ENCODE assay signal across 9 cellular contexts in the genomic region with DNA sequence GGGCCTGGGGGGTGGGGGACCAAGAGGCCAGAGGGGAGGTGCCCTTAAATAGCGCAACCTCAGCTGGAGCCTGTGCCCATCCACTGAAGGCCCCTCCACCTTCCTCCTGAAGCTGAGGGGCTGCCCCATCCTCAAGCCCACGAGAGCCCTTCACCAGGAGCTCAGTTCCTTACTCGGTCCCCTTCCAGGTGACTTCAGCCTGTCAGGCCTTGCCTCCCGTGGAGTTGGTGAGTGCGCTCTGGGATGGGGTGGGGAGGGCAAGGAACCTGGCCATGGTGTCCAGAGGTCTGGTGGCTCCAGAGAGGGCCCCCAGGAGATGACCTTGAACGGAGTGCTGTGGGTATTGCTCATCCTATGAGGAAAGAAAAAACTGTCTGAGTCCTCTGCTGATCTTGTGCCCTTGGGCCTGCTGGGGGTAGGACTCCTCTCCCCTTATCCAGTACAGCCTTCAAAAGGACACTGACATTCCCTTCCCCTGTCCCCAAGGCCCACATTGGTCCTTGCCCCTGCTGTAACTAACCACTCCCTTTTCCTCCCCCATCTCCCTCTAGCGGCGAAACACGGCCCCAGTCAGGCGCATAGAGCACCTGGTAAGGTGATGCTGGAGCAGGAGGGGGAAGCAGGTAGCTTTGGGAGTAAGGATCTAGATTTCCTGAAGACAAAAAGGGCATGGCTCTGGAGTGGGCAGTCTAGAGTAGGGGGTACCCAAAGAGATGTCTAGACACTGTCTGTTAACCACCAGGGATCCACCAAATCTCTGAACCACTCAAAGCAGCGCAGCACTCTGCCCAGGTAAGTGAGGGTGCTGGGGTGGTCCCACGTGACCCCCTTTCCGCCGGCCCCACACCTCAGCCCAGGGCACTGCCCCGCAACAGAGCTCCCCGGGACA. TPM values are rescaled to one million over a fixed set of nuclear protein-coding genes. Genes with fewer than 3 reads are reported as not detected.
DNase-seq lines count a peak whose midpoint lies in the region; ATAC-seq and TF ChIP-seq lines count a peak whose summit lies in the region.
"Had no signal": no experiment of that assay in that cellular context is flagged by ENCODE, and none has a peak within 500 bp of the region (broad histone marks: within the 10 kb centered on the region; RNA-seq: fewer than 3 reads in every experiment).

No MANE protein-coding gene starts in this region.

- CTCF ChIA-PET in CD4-positive, alpha-beta memory T cell (lab: Charles Lee; ENCODE audit: partially characterized antibody) = interaction anchor here (0.6 to 5.5 kb wide), 12 partner anchors 9 to 456 kb away, joined by 3 to 58 read pairs (median 4); partner anchors contain the start of genes SOAT2 and SPRYD3
- CTCF ChIA-PET in T-cell (lab: Charles Lee) = interaction anchor here (0.6 to 2.8 kb wide), 6 partner anchors 9 to 232 kb away, joined by 3 to 13 read pairs (median 4); partner anchors contain the start of gene EIF4B (in 1 of the 2)

- intact Hi-C loops in CD4-positive, alpha-beta memory T cell (cut with micrococcal nuclease) = loop anchor here (1.0 to 5.0 kb wide), 3 partner anchors 44 to 241 kb away; partner anchors contain the start of genes CSAD, IGFBP6, PFDN5 and ZNF740
- intact Hi-C loops in sciatic nerve (cut with DNase I) = no loop called here

- WGBS in iPS DF 6.9 (ENCODE audit: insufficient coverage, insufficient read length) = no CpG with 5 or more reads among the region's 16 CpGs

- H3K27ac ChIP-seq in CD4-positive, alpha-beta memory T cell (ENCODE audit: low read depth, low read length) = peak overlapping the region; percentile 62
- H3K27ac ChIP-seq in HUES6 (ENCODE audit: low read depth, low read length) (no peak overlapping the region; the same call in 1 of the 2 replicates), iPS DF 6.9 (ENCODE audit: low read length) (no peak overlapping the region)

- TF ChIP-seq CTCF in astrocyte of the spinal cord (IDR thresholded peaks at IDR 0.05; ENCODE audit: low read depth, low read length) = peak; percentile 76

- ATAC-seq in T-cell (replicated peaks in 1 of 4) = peak; percentile 24 to 48 (median 34)
- no peak for ATAC-seq in sciatic nerve
- no peak for ATAC-seq in HG03159 (IDR thresholded peaks at IDR 0.05; ENCODE audit: unreplicated experiment)

- peak overlapping the region; percentile 88 to 95 (median 92) for H3K4me3 Mint-ChIP-seq in CD4-positive, alpha-beta memory T cell
- peak overlapping the region; percentile 92 to 98 (median 92) for H3K4me3 Mint-ChIP-seq in T-cell

- no peaks in the 10 kb centered on the region for H3K27me3 ChIP-seq in CD4-positive, alpha-beta memory T cell (ENCODE audit: insufficient read depth, low read length)
- H3K27me3 ChIP-seq in HUES6 (ENCODE audit: control insufficient read depth, insufficient read depth, low read length) (peaks cover 8% of the 10 kb centered on the region; the same call in 1 of the 2 replicates), iPS DF 6.9 (ENCODE audit: control insufficient read depth, insufficient read depth, low read length) (no peaks in the 10 kb centered on the region)

- H3K27me3 Mint-ChIP-seq in CD4-positive, alpha-beta memory T cell = no peaks in the 10 kb centered on the region
- peaks cover 0 to 2% of the 10 kb centered on the region in 2 donors for H3K27me3 Mint-ChIP-seq in T-cell

- DNase-seq in CD4-positive, alpha-beta memory T cell = peak; percentile 52 to 81 (median 56)
- peak; percentile 24 to 72 (median 52) for DNase-seq in T-cell
- no peak for DNase-seq in astrocyte of the spinal cord (ENCODE audit: low read depth, low spot score)
- no peak for DNase-seq in iPS DF 6.9 (ENCODE audit: low read depth, low spot score)
- DNase-seq in sciatic nerve (ENCODE audit: low spot score) = peak; percentile 86
- no peak for DNase-seq in NOMO-1 treated with dmso at 0.1 percent for 144 hours (lab: John Stamatoyannopoulos, UW; ENCODE audit: unreplicated experiment)

- H3K36me3 Mint-ChIP-seq in CD4-positive, alpha-beta memory T cell = no peaks in the 10 kb centered on the region
- H3K36me3 Mint-ChIP-seq in T-cell = no peaks in the 10 kb centered on the region

- H3K27ac Mint-ChIP-seq in CD4-positive, alpha-beta memory T cell = peak overlapping the region; percentile 80 to 98 (median 93)
- peak overlapping the region; percentile 87 to 92 for H3K27ac Mint-ChIP-seq in T-cell

- peaks cover 4 to 18% (median 15%) of the 10 kb centered on the region in 4 donors for H3K4me1 Mint-ChIP-seq in CD4-positive, alpha-beta memory T cell
- peaks cover 10 to 16% (median 10%) of the 10 kb centered on the region in 3 donors for H3K4me1 Mint-ChIP-seq in T-cell

- in situ Hi-C loops in astrocyte of the spinal cord (cut with HindIII; ENCODE audit: low sequenced_read_pairs) = no loop called here

- H3K9me3 ChIP-seq in CD4-positive, alpha-beta memory T cell (ENCODE audit: control insufficient read depth in 1 of 2, low read length in 2 of 2) = no peaks in the 10 kb centered on the region
- H3K9me3 ChIP-seq in HUES6 (ENCODE audit: control insufficient read depth, insufficient read depth, low read depth, low read length) (no peaks in the 10 kb centered on the region), iPS DF 6.9 (ENCODE audit: control insufficient read depth, insufficient read depth, low read length) (no peaks in the 10 kb centered on the region)

- POLR2A ChIA-PET in CD4-positive, alpha-beta memory T cell (lab: Charles Lee; ENCODE audit: partially characterized antibody) = interaction anchor here (0.8 to 3.4 kb wide), 10 partner anchors 8 to 448 kb away, joined by 3 to 8 read pairs (median 4); partner anchors contain the start of genes EIF4B, IGFBP6, SPRYD3 and TARBP2
- POLR2A ChIA-PET in T-cell (lab: Charles Lee) = interaction anchor here (0.6 to 0.7 kb wide), 2 partner anchors 409 to 1073 kb away, joined by 4 read pairs; no protein-coding TSS in a partner anchor

- no peaks in the 10 kb centered on the region for H3K9me3 Mint-ChIP-seq in CD4-positive, alpha-beta memory T cell
- no peaks in the 10 kb centered on the region for H3K9me3 Mint-ChIP-seq in T-cell

- no peaks in the 10 kb centered on the region for H3K36me3 ChIP-seq in CD4-positive, alpha-beta memory T cell (ENCODE audit: insufficient read depth, low read length)
- H3K36me3 ChIP-seq in HUES6 (ENCODE audit: control insufficient read depth, insufficient read depth, low read length) (peaks cover 7% of the 10 kb centered on the region; the same call in 1 of the 2 replicates), iPS DF 6.9 (ENCODE audit: control insufficient read depth, insufficient read depth, low read length) (no peaks in the 10 kb centered on the region)

- peaks cover 9% of the 10 kb centered on the region for H3K4me1 ChIP-seq in CD4-positive, alpha-beta memory T cell (ENCODE audit: insufficient read depth, low read length)
- H3K4me1 ChIP-seq in HUES6 (ENCODE audit: control insufficient read depth, insufficient read depth, low read length) (peaks cover 45% of the 10 kb centered on the region), iPS DF 6.9 (ENCODE audit: control insufficient read depth, insufficient read depth, low read length) (peaks cover 20% of the 10 kb centered on the region)

- H3K4me3 ChIP-seq in CD4-positive, alpha-beta memory T cell (ENCODE audit: low read length in 2 of 2) = peak overlapping the region; percentile 76 to 87
- peak overlapping the region; percentile 78 for H3K4me3 ChIP-seq in HUES6 (ENCODE audit: low read depth, low read length)
- H3K4me3 ChIP-seq in astrocyte of the spinal cord (ENCODE audit: low read depth, low read length) = peak overlapping the region; percentile 42
- H3K4me3 ChIP-seq in iPS DF 6.9 (ENCODE audit: low read length) = peak overlapping the region; percentile 68; the same call in 1 of the 2 replicates

- H3K9ac ChIP-seq in HUES6 (ENCODE audit: low read length) = peak overlapping the region; percentile 15

RNA-seq across cellular contexts. Expression of gene TNS2, which starts 3.6 kb away (rescaled TPM):
- 1 to 10 TPM; 6.3 to 7.2 TPM for total RNA-seq in CD4-positive, alpha-beta memory T cell
- polyA plus RNA-seq in CD4-positive, alpha-beta memory T cell = under 1 TPM; 0.27 to 0.45 TPM
- 1 to 10 TPM; 2.5 to 5.1 (median 3.0) TPM for total RNA-seq in T-cell
- 265 TPM for total RNA-seq in sciatic nerve

RNA-seq across cellular contexts. Expression of gene SPRYD3, which starts 25.7 kb away (rescaled TPM):
- total RNA-seq in CD4-positive, alpha-beta memory T cell = 10 to 100 TPM; 54.3 to 59.3 TPM
- 10 to 100 TPM; 54.2 to 71.7 TPM for polyA plus RNA-seq in CD4-positive, alpha-beta memory T cell
- total RNA-seq in T-cell = 10 to 100 TPM; 29.3 to 65.0 (median 58.2) TPM
- 61.0 TPM for total RNA-seq in sciatic nerve

RNA-seq across cellular contexts. Expression of gene IGFBP6, which starts 44.0 kb away (rescaled TPM):
- under 1 TPM in 1 of 2 experiments, not detected in 1; 0.61 TPM for total RNA-seq in CD4-positive, alpha-beta memory T cell
- polyA plus RNA-seq in CD4-positive, alpha-beta memory T cell = 1 to 10 TPM in 1 of 2 donors, under 1 TPM in 1; 0.53 to 1.5 TPM
- total RNA-seq in T-cell (1 to 10 TPM in 1 of 5 donors, under 1 TPM in 2, not detected in 2; 0.67 to 1.4 (median 0.79) TPM), sciatic nerve (1,832 TPM)

RNA-seq across cellular contexts. Expression of gene EIF4B, which starts 47.2 kb away (rescaled TPM):
- total RNA-seq in CD4-positive, alpha-beta memory T cell = 100 to 1,000 TPM; 730 to 777 TPM
- polyA plus RNA-seq in CD4-positive, alpha-beta memory T cell = 100 to 1,000 TPM in 1 of 2 donors, 10 to 100 TPM in 1; 74.2 to 117 TPM
- total RNA-seq in T-cell (100 to 1,000 TPM; 710 to 755 (median 729) TPM), sciatic nerve (522 TPM)

RNA-seq across cellular contexts. Expression of gene SOAT2, which starts 49.8 kb away (rescaled TPM):
- total RNA-seq in CD4-positive, alpha-beta memory T cell = under 1 TPM; 0.26 to 0.42 TPM
- under 1 TPM; 0.20 to 0.85 TPM for polyA plus RNA-seq in CD4-positive, alpha-beta memory T cell
- total RNA-seq in T-cell = 1 to 10 TPM in 2 of 5 donors, under 1 TPM in 3; 0.82 to 1.6 (median 0.89) TPM
- 1.2 TPM for total RNA-seq in sciatic nerve
- total RNA-seq: HT1080 had no signal

Comparison
In these comparisons a context has a peak if more than half of its experiments do, and no peak if none do; other contexts are left out.
1. DNase-seq: peak in CD4-positive, alpha-beta memory T cell (5 of 5), T-cell (34 of 34) and sciatic nerve (single experiment); none in astrocyte of the spinal cord (single experiment), iPS DF 6.9 (single experiment) and NOMO-1 treated with dmso at 0.1 percent for 144 hours (single experiment).
2. ATAC-seq: peak in T-cell (4 of 4); none in sciatic nerve (single experiment) and HG03159 (single experiment).
3. RNA of gene TNS2, which starts 3.6 kb away (total RNA-seq): 265 TPM in sciatic nerve (single experiment); 6.3 to 7.2 TPM in CD4-positive, alpha-beta memory T cell and 2.5 to 5.1 TPM in T-cell; every median in the first group is over 10 times any median in the second.
4. RNA of gene IGFBP6, which starts 44.0 kb away (total RNA-seq): 1,832 TPM in sciatic nerve (single experiment); 0.67 to 1.4 TPM in T-cell and 0.61 TPM in CD4-positive, alpha-beta memory T cell; every median in the first group is over 100 times any median in the second.
5. Peak in every context shown above with its lines, with median percentiles within 50 percentile points of each other: H3K4me3 ChIP-seq.